In genomic region chr4:56641494-56642051, GRCh38 we compare ENCODE assay signal across 11 cellular contexts.
A peak's percentile ranks its signal among the peaks of the same experiment; 100 is the strongest.
DNase-seq lines count a peak whose midpoint lies in the region; ATAC-seq and TF ChIP-seq lines count a peak whose summit lies in the region.
"Had no signal": no experiment of that assay in that cellular context is flagged by ENCODE, and none has a peak within 500 bp of the region (broad histone marks: within the 10 kb centered on the region; RNA-seq: fewer than 3 reads in every experiment).

No MANE protein-coding gene starts in this region.

- H3K27ac ChIP-seq in caudate nucleus (ENCODE audit: low read depth, low read length), result peak overlapping the region; percentile 60
- H3K27ac ChIP-seq in muscle layer of duodenum (ENCODE audit: low read length), result peak overlapping the region; percentile 40

- no peak for ATAC-seq in HG03039 (IDR thresholded peaks at IDR 0.05; ENCODE audit: unreplicated experiment)
- no peak for ATAC-seq in HG03196 (IDR thresholded peaks at IDR 0.05; ENCODE audit: unreplicated experiment)
- ATAC-seq: naive thymus-derived CD8-positive, alpha-beta T cell had no signal

- peaks cover 0 to 4% of the 10 kb centered on the region in 2 donors for H3K9me3 ChIP-seq in muscle layer of duodenum (ENCODE audit: control insufficient read depth in 1 of 2, low read length in 2 of 2)

- H3K4me3 ChIP-seq in muscle layer of duodenum (ENCODE audit: low read depth in 1 of 2, low read length in 2 of 2), result no peak overlapping the region

- TF ChIP-seq EP300 in Ishikawa (IDR thresholded peaks at IDR 0.05; ENCODE audit: borderline replicate concordance), result no peak

- DNase-seq in AG20443 (ENCODE audit: low spot score), result peak; percentile 71
- peak in 6 of 61 donors; percentile 1 to 64 (median 8) for DNase-seq in caudate nucleus (lab: John Stamatoyannopoulos, UW)
- no peak for DNase-seq in NK-92 (lab: John Stamatoyannopoulos, UW; ENCODE audit: unreplicated experiment)
- no peak for DNase-seq in islet precursor cell
- DNase-seq: naive thymus-derived CD8-positive, alpha-beta T cell; NCI-H1105 treated with DMSO at 0.1 percent for 48 hours; Right ventricle myocardium superior had no signal

- no peaks in the 10 kb centered on the region for H3K27me3 ChIP-seq in muscle layer of duodenum (ENCODE audit: low read depth, low read length)

- no peak for TF ChIP-seq RAD21 in Ishikawa (IDR thresholded peaks at IDR 0.05; ENCODE audit: low read depth)

- H3K4me1 ChIP-seq in muscle layer of duodenum (ENCODE audit: control insufficient read depth in 1 of 2, insufficient read depth in 2 of 2, low read length in 2 of 2), result no peaks in the 10 kb centered on the region

- no peaks in the 10 kb centered on the region for H3K36me3 ChIP-seq in muscle layer of duodenum (ENCODE audit: control insufficient read depth in 1 of 2, insufficient read depth in 2 of 2, low read length in 2 of 2)

TF ChIP-seq in Ishikawa, 13 proteins besides CTCF, POLR2A, EP300 and RAD21:
- TF ChIP-seq EGR1 (IDR thresholded peaks at IDR 0.05) (no peak), ZBTB7A (IDR thresholded peaks at IDR 0.05; ENCODE audit: low read depth) (no peak), TEAD4 (IDR thresholded peaks at IDR 0.05) (peak; percentile 24; the same call in 1 of the 2 replicates)
